ENCODE assay signal across 11 cellular contexts in the genomic region with DNA sequence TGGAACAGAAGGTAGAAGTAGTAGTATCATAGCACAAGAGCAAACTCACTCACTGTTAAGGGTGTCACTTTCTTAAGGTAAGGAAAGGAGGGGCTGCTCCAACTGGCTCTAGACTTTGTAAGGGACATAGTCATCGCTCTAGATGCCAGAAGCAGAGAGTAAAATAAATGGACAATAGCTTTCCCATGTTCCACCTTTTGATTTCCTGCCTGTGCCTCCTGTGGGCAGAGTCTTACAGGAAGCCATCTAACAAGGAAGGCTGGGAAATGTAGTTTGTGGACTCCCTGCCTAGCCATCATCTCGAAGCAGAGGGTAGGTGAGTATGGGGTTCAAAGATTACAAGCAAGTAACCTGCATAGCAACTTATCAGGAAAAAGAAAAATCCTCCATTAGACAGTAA. TPM values are rescaled to one million over a fixed set of nuclear protein-coding genes. Genes with fewer than 3 reads are reported as not detected.
DNase-seq lines count a peak whose midpoint lies in the region; ATAC-seq, FAIRE-seq and TF ChIP-seq lines count a peak whose summit lies in the region.
"Had no signal": no experiment of that assay in that cellular context is flagged by ENCODE, and none has a peak within 500 bp of the region (broad histone marks: within the 10 kb centered on the region; RNA-seq: fewer than 3 reads in every experiment).

No MANE protein-coding gene starts in this region.

- intact Hi-C loops in psoas muscle (cut with DNase I), result loop anchor here in 1 of 2 donors (5.0 kb wide), 1 partner anchor 401 kb away; no protein-coding TSS in a partner anchor

- peaks cover 9% of the 10 kb centered on the region for H3K4me1 Mint-ChIP-seq in endothelial cell (ENCODE audit: unreplicated experiment)
- peaks cover 17% of the 10 kb centered on the region for H3K4me1 Mint-ChIP-seq in activated T-cell treated with anti-CD3 and anti-CD28 coated beads, Interleukin-2, amount 50 U/mL, for 4 hours (ENCODE audit: low read depth)

- H3K27ac ChIP-seq in small intestine (ENCODE audit: low read depth in 1 of 2, low read length in 1 of 2) (no peak overlapping the region), coronary artery (no peak overlapping the region), psoas muscle (no peak overlapping the region)

- H3K4me1 ChIP-seq in small intestine (ENCODE audit: control insufficient read depth in 2 of 2, insufficient read depth in 1 of 2, low read depth in 1 of 2, low read length in 1 of 2), result peaks cover 0 to 2% of the 10 kb centered on the region in 2 donors
- peaks cover 18% of the 10 kb centered on the region for H3K4me1 ChIP-seq in psoas muscle

- FAIRE-seq in small intestine (lab: Jason Lieb, UNC), result no peak

- peaks cover 3% of the 10 kb centered on the region for H3K27me3 Mint-ChIP-seq in endothelial cell (ENCODE audit: unreplicated experiment)
- H3K27me3 Mint-ChIP-seq in activated T-cell treated with anti-CD3 and anti-CD28 coated beads, Interleukin-2, amount 50 U/mL, for 4 hours (ENCODE audit: low read depth), result no peaks in the 10 kb centered on the region
- H3K27me3 Mint-ChIP-seq: activated T-helper 17 cell treated with anti-CD3 and anti-CD28 coated beads, Interleukin-2, amount 50 U/mL, for 72 hours; memory B cell had no signal

- H3K27ac Mint-ChIP-seq in endothelial cell (ENCODE audit: unreplicated experiment), result peak overlapping the region; percentile 65
- H3K27ac Mint-ChIP-seq: activated T-helper 17 cell treated with anti-CD3 and anti-CD28 coated beads, Interleukin-2, amount 50 U/mL, for 72 hours; memory B cell had no signal

- H3K27me3 ChIP-seq in small intestine (ENCODE audit: control insufficient read depth in 2 of 2, insufficient read depth in 2 of 2, low read length in 2 of 2) (no peaks in the 10 kb centered on the region), psoas muscle (ENCODE audit: insufficient read depth in 3 of 3, low read length in 2 of 3) (no peaks in the 10 kb centered on the region)

- WGBS in small intestine, 3 donors, result 6 to 25% (median 14%) methylated on average over 2 of the region's 2 CpGs
- 10 to 26% (median 15%) methylated on average over 2 of the region's 2 CpGs for WGBS in psoas muscle, 3 donors

- H3K4me3 Mint-ChIP-seq in endothelial cell (ENCODE audit: unreplicated experiment), result no peak overlapping the region
- H3K4me3 Mint-ChIP-seq in activated T-cell treated with anti-CD3 and anti-CD28 coated beads, Interleukin-2, amount 50 U/mL, for 4 hours, result no peak overlapping the region
- H3K4me3 Mint-ChIP-seq: memory B cell had no signal

- peaks cover 4% of the 10 kb centered on the region for H3K36me3 Mint-ChIP-seq in endothelial cell (ENCODE audit: low read depth, unreplicated experiment)
- H3K36me3 Mint-ChIP-seq in activated T-cell treated with anti-CD3 and anti-CD28 coated beads, Interleukin-2, amount 50 U/mL, for 4 hours (ENCODE audit: insufficient read depth), result peaks cover 3% of the 10 kb centered on the region

- H3K36me3 ChIP-seq in small intestine (ENCODE audit: control insufficient read depth in 2 of 2, insufficient read depth in 2 of 2, low read length in 2 of 2) (peaks cover 0 to 4% of the 10 kb centered on the region in 2 donors), psoas muscle (ENCODE audit: insufficient read depth in 1 of 2, low read depth in 1 of 2) (peaks cover 0 to 7% of the 10 kb centered on the region in 2 donors)

- H3K9me3 ChIP-seq in small intestine (ENCODE audit: control insufficient read depth, low read depth) (no peaks in the 10 kb centered on the region), psoas muscle (no peaks in the 10 kb centered on the region)

- no peak for TF ChIP-seq CTCF in endothelial cell (IDR thresholded peaks at IDR 0.05; ENCODE audit: unreplicated experiment)
- TF ChIP-seq CTCF in coronary artery (IDR thresholded peaks at IDR 0.05), result no peak
- TF ChIP-seq CTCF in psoas muscle (IDR thresholded peaks at IDR 0.05), result no peak

- no peaks in the 10 kb centered on the region for H3K9me3 Mint-ChIP-seq in endothelial cell (ENCODE audit: unreplicated experiment)
- no peaks in the 10 kb centered on the region for H3K9me3 Mint-ChIP-seq in activated T-cell treated with anti-CD3 and anti-CD28 coated beads, Interleukin-2, amount 50 U/mL, for 4 hours
- H3K9me3 Mint-ChIP-seq: memory B cell had no signal

- DNase-seq in SKM-1 treated with dmso at 0.1 percent for 144 hours (lab: John Stamatoyannopoulos, UW; ENCODE audit: unreplicated experiment) (peak; percentile 11), SKM-1 (lab: John Stamatoyannopoulos, UW; ENCODE audit: unreplicated experiment) (no peak), NCI-H2227 treated with DMSO at 0.1 percent for 48 hours (lab: John Stamatoyannopoulos, UW) (peak; percentile 40), endothelial cell (ENCODE audit: low spot score) (no peak), small intestine (peak; percentile 41), coronary artery (ENCODE audit: low spot score) (no peak), psoas muscle (no peak)
- DNase-seq in activated T-cell treated with anti-CD3 and anti-CD28 coated beads, Interleukin-2, amount 50 U/mL, for 4 hours, result no peak
- DNase-seq: stimulated activated CD4-positive, alpha-beta T cell treated with anti-CD3 and anti-CD28 coated beads, Interleukin-4, amount 100 ng/mL, for 1 hour had no signal

- H3K4me3 ChIP-seq in small intestine (ENCODE audit: low read depth in 1 of 2, low read length in 2 of 2), result no peak overlapping the region
- no peak overlapping the region for H3K4me3 ChIP-seq in coronary artery
- H3K4me3 ChIP-seq in psoas muscle, result no peak overlapping the region

- no peak for ATAC-seq in activated T-cell treated with anti-CD3 and anti-CD28 coated beads, Interleukin-2, amount 50 U/mL, for 4 hours
- no peak for ATAC-seq in psoas muscle
- ATAC-seq: activated T-helper 17 cell treated with anti-CD3 and anti-CD28 coated beads, Interleukin-2, amount 50 U/mL, for 72 hours had no signal

RNA-seq across cellular contexts. Expression of gene METTL14, which starts 1.7 kb away (rescaled TPM):
- 45.0 TPM for total RNA-seq in endothelial cell (ENCODE audit: unreplicated experiment)
- polyA plus RNA-seq in small intestine, result 10 to 100 TPM in 1 of 3 donors, 1 to 10 TPM in 2; 5.9 to 10.5 (median 9.1) TPM
- total RNA-seq in activated T-cell treated with anti-CD3 and anti-CD28 coated beads, Interleukin-2, amount 50 U/mL, for 4 hours, result 10 to 100 TPM; 38.5 to 45.6 (median 39.4) TPM
- 10 to 100 TPM; 19.3 to 32.5 (median 21.2) TPM for total RNA-seq in psoas muscle
- 10 to 100 TPM in 1 of 3 donors, 1 to 10 TPM in 2; 5.2 to 13.2 (median 6.1) TPM for polyA plus RNA-seq in psoas muscle

Comparison
In these comparisons a context has a peak if more than half of its experiments do, and no peak if none do; other contexts are left out.
1. DNase-seq: peak in SKM-1 treated with dmso at 0.1 percent for 144 hours (single experiment), NCI-H2227 treated with DMSO at 0.1 percent for 48 hours (single experiment) and small intestine (single experiment); none in SKM-1 (single experiment), endothelial cell (single experiment), activated T-cell treated with anti-CD3 and anti-CD28 coated beads, Interleukin-2, amount 50 U/mL, for 4 hours (single experiment), coronary artery (single experiment) and psoas muscle (0 of 2).